Comparison of ENCODE assay signal across 8 cellular contexts in the genomic region with DNA sequence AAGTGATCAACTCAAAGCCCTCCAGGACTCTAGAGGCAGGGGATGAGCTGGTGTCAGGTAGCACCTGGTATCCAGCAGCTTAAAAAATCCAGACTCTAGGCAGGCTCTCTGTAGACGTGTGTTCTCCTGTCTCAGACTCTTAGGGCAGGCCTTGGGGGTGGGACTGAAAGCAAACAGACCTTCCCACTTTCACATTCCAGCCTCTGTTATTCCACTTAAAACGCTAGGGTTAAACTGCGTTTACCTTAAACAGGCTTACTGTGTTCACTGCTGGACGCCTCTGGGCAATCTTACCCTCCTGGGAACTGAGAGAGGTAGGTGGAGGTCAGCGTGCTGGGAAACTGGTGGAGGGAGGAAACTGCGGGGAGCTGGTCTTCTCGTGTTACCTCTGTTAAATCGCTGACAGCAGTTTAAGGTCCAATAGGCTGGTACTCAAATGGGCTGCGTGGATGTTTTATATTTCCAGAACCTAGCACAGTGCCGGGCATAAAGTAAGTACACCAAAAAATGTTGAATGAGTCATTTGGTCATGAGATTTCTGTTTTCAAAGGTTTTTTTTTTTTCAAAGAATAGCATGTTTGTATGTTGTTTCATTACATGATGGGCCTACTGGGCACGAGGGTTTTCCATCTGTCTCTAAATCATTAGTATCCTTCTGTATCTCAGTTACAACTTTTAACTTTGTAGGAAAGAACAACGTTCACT. TPM values are rescaled to one million over a fixed set of nuclear protein-coding genes. Genes with fewer than 3 reads are reported as not detected.
A peak's percentile ranks its signal among the peaks of the same experiment; 100 is the strongest.
DNase-seq lines count a peak whose midpoint lies in the region; ATAC-seq, FAIRE-seq and TF ChIP-seq lines count a peak whose summit lies in the region.

A gene (plus strand): TSS at position 248 of the 705 bp plus-strand sequence. CDS start 7,561 bp downstream, outside the sequence.

- ATAC-seq in A549, result peak; percentile 88 to 93
- ATAC-seq in GM21423 (IDR thresholded peaks at IDR 0.05; ENCODE audit: unreplicated experiment), result peak; percentile 55

- intact Hi-C loops in tibial artery (cut with DNase I; ENCODE audit: low total_unique reads), result no loop called here

- peak within 1 kb of the TSS; percentile 34 for H3K4me3 ChIP-seq in A549
- no peak within 1 kb of the TSS for H3K4me3 ChIP-seq in ectodermal cell (ENCODE audit: insufficient read depth, low read depth, low read length)
- peak within 1 kb of the TSS; percentile 9 for H3K4me3 ChIP-seq in mesodermal cell (ENCODE audit: extremely low read depth, insufficient read depth, low read length, poor library complexity, severe bottlenecking)
- no peak within 1 kb of the TSS for H3K4me3 ChIP-seq in tibial artery

- H3K27me3 ChIP-seq in ectodermal cell (ENCODE audit: control insufficient read depth, insufficient read depth, low read length, poor library complexity, severe bottlenecking) (no peaks in the 10 kb centered on the region), tibial artery (no peaks in the 10 kb centered on the region)

- H3K27ac ChIP-seq in A549 (peak within 1 kb of the TSS; percentile 92), ectodermal cell (ENCODE audit: insufficient read depth, low read depth, low read length, poor library complexity, severe bottlenecking) (peak within 1 kb of the TSS; percentile 38), mesodermal cell (ENCODE audit: low read depth, low read length, severe bottlenecking) (peak within 1 kb of the TSS; percentile 87), caudate nucleus (ENCODE audit: low read depth, low read length) (no peak within 1 kb of the TSS), tibial artery (no peak within 1 kb of the TSS)

- peak within 1 kb of the TSS; percentile 93 for H3K4me2 ChIP-seq in A549

- no peak for FAIRE-seq in A549 (lab: Jason Lieb, UNC)

- TF ChIP-seq RAD21 in A549 (conservative IDR thresholded peaks at IDR 0.05 in 1 of 2, IDR thresholded peaks at IDR 0.05 in 1 of 2), result no peak

- H3K36me3 ChIP-seq in ectodermal cell (ENCODE audit: control insufficient read depth, insufficient read depth, low read length) (no peaks in the 10 kb centered on the region), mesodermal cell (ENCODE audit: control insufficient read depth, insufficient read depth, low read length) (no peaks in the 10 kb centered on the region), tibial artery (no peaks in the 10 kb centered on the region)

- WGBS in A549 (ENCODE audit: missing lambda C conversion rate), result 1% methylated on average over 12 of the region's 12 CpGs
- WGBS in ectodermal cell, 2 experiments, result 21 to 25% methylated on average over 12 of the region's 12 CpGs
- WGBS in mesodermal cell (ENCODE audit: insufficient coverage in 2 of 2), 2 experiments, result 13 to 14% methylated on average over 7 to 8 of the region's 12 CpGs

- no peak for TF ChIP-seq EP300 in A549 (IDR thresholded peaks at IDR 0.05)

- H3K9me3 ChIP-seq in A549, result no peaks in the 10 kb centered on the region
- no peaks in the 10 kb centered on the region for H3K9me3 ChIP-seq in ectodermal cell (ENCODE audit: control insufficient read depth, low read length)
- H3K9me3 ChIP-seq in mesodermal cell (ENCODE audit: control insufficient read depth, low read length), result no peaks in the 10 kb centered on the region
- H3K9me3 ChIP-seq in tibial artery, result no peaks in the 10 kb centered on the region

- DNase-seq in A549 (ENCODE audit: low read depth in 1 of 2, low spot score in 1 of 2), result peak; percentile 46 to 90
- peak; percentile 45 to 82 (median 57) for DNase-seq in NCI-H1417 (lab: John Stamatoyannopoulos, UW)
- no peak for DNase-seq in caudate nucleus (lab: John Stamatoyannopoulos, UW)
- no peak for DNase-seq in NCI-H1105 (lab: John Stamatoyannopoulos, UW)
- no peak for DNase-seq in tibial artery

- CTCF ChIA-PET in A549 (lab: Yijun Ruan, JAX), result interaction anchor here (1.1 to 3.3 kb wide), 4 partner anchors 10 to 239 kb away, joined by 3 to 22 read pairs (median 5); no protein-coding TSS in a partner anchor

- peak; percentile 43 for TF ChIP-seq POLR2A in A549 (IDR thresholded peaks at IDR 0.05; ENCODE audit: low read length)

- no peak for TF ChIP-seq CTCF in A549 (IDR thresholded peaks at IDR 0.05)
- TF ChIP-seq CTCF in tibial artery (IDR thresholded peaks at IDR 0.05), result no peak

- H3K4me1 ChIP-seq in A549 (peaks cover 46% of the 10 kb centered on the region), ectodermal cell (ENCODE audit: control insufficient read depth, insufficient read depth, low read length) (peaks cover 9% of the 10 kb centered on the region), mesodermal cell (ENCODE audit: control insufficient read depth, insufficient read depth, low read length, poor library complexity, severe bottlenecking) (peaks cover 34% of the 10 kb centered on the region), tibial artery (no peaks in the 10 kb centered on the region)

- POLR2A ChIA-PET in A549 (lab: Yijun Ruan, JAX), result interaction anchor here (0.7 to 1.8 kb wide), 5 partner anchors 10 to 366 kb away, joined by 3 to 7 read pairs (median 3); a partner anchor contains a TSS

TF ChIP-seq in A549, 52 proteins besides CTCF, POLR2A, EP300 and RAD21:
- no peak for TF ChIP-seq FOSL2 (IDR thresholded peaks at IDR 0.05)
- peak; percentile 35; the same call in 1 of the 2 replicates for TF ChIP-seq FOSL2 (CRISPR knock-in tag; IDR thresholded peaks at IDR 0.05)
- TF ChIP-seq, protein P1, sequence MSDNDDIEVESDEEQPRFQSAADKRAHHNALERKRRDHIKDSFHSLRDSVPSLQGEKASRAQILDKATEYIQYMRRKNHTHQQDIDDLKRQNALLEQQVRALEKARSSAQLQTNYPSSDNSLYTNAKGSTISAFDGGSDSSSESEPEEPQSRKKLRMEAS (IDR thresholded peaks at IDR 0.05), result peak; percentile 35; the same call in 1 of the 2 replicates
- no peak for TF ChIP-seq JUNB (IDR thresholded peaks at IDR 0.05)
- TF ChIP-seq JUN (IDR thresholded peaks at IDR 0.05), result peak in 1 of 2 experiments; percentile 25; a peak in 1 of 5 replicates

RNA-seq across cellular contexts. Expression of the gene that starts here (rescaled TPM):
- polyA plus RNA-seq in A549 (2011; rRNA removed), result 22.9 and 24.3 TPM in 2 replicates
- 3.8 and 4.1 TPM in 2 replicates for polyA plus RNA-seq in A549 (2012; cell fraction: cytosol; rRNA removed)
- 2.4 and 5.2 TPM in 2 replicates for polyA plus RNA-seq in A549 (2012; cell fraction: nucleus; rRNA removed)
- polyA plus RNA-seq in A549 (2017; fragmentation: RNase III; extraction: RNeasy Plus Mini Kit Qiagen cat#74134 plus additional on column Dnase treatment), result 16.7 to 19.4 TPM (median 17.1 TPM) in 3 replicates
- 21.2 and 21.4 TPM in 2 replicates for polyA minus RNA-seq in A549 (2011; rRNA and poly(A)+ RNA removed)
- polyA plus RNA-seq in ectodermal cell (2013, experiment 1 of 4), result 19.4 TPM
- 18.0 TPM for polyA plus RNA-seq in ectodermal cell (2013, experiment 2 of 4)
- 14.4 TPM for polyA plus RNA-seq in ectodermal cell (2013, experiment 3 of 4)
- polyA plus RNA-seq in ectodermal cell (2013, experiment 4 of 4), result 15.6 TPM
- 8.3 TPM for polyA plus RNA-seq in mesodermal cell (2013, experiment 1 of 2)
- polyA plus RNA-seq in mesodermal cell (2013, experiment 2 of 2), result 8.5 TPM

Comparison
In these comparisons a context has a peak if more than half of its experiments do, and no peak if none do; other contexts are left out.
1. DNase-seq: peak in A549 (2 of 2) and NCI-H1417 (3 of 3); none in caudate nucleus (0 of 61), NCI-H1105 (single experiment) and tibial artery (0 of 2).
2. H3K27ac ChIP-seq: peak in A549 (2 of 2), ectodermal cell (single experiment) and mesodermal cell (single experiment); none in caudate nucleus (single experiment) and tibial artery (0 of 2).
3. H3K4me3 ChIP-seq: peak in A549 (single experiment) and mesodermal cell (single experiment); none in ectodermal cell (single experiment) and tibial artery (0 of 2).